Comparison of ENCODE assay signal across 1 cellular context in the genomic region with DNA sequence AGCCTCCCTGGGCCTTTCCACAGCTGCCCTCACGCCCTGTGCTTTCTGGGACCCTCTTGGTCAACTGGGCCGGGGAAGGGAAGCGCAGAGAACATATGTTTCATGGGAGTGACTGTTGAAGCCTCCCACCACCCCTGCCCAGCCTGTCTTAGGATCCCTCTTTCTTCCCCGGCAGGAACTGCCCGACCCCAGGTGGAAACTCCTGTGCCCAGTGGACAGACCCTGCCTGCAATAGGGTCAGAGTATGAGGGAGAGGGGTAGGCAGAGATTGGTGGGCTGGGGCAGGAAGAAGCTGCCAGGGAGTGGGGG.
TF ChIP-seq lines count a peak whose summit lies in the region.

No MANE protein-coding gene starts in this region.

TF ChIP-seq in GM12878, 131 proteins besides CTCF, POLR2A, EP300 and RAD21:
- TF ChIP-seq EZH2 (IDR thresholded peaks at IDR 0.05; ENCODE audit: borderline replicate concordance, control insufficient read depth, low read depth, low read length) (no peak), SMAD1 (IDR thresholded peaks at IDR 0.05; ENCODE audit: low read depth, partially characterized antibody) (no peak), ZNF622 (IDR thresholded peaks at IDR 0.05) (no peak), RBBP5 (conservative IDR thresholded peaks at IDR 0.05) (no peak), CBX5 (IDR thresholded peaks at IDR 0.05; ENCODE audit: low read depth) (no peak), HDAC6 (IDR thresholded peaks at IDR 0.05; ENCODE audit: unreplicated experiment) (no peak), BCL11A (IDR thresholded peaks at IDR 0.05; ENCODE audit: low read depth, low read length) (no peak)
- TF ChIP-seq, protein P1, sequence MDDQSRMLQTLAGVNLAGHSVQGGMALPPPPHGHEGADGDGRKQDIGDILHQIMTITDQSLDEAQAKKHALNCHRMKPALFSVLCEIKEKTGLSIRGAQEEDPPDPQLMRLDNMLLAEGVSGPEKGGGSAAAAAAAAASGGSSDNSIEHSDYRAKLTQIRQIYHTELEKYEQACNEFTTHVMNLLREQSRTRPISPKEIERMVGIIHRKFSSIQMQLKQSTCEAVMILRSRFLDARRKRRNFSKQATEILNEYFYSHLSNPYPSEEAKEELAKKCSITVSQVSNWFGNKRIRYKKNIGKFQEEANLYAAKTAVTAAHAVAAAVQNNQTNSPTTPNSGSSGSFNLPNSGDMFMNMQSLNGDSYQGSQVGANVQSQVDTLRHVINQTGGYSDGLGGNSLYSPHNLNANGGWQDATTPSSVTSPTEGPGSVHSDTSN (IDR thresholded peaks at IDR 0.05; ENCODE audit: insufficient replicate concordance, low read depth, low read length) = no peak
